ENCODE assay signal across 1 cellular context in genomic region chr2:216362730-216363129, GRCh38.
TF ChIP-seq lines count a peak whose summit lies in the region.

No MANE protein-coding gene starts in this region.

TF ChIP-seq in HepG2, 621 proteins besides CTCF, POLR2A, EP300 and RAD21:
- TF ChIP-seq TSC22D2 (CRISPR knock-in tag; IDR thresholded peaks at IDR 0.05; ENCODE audit: borderline replicate concordance) (no peak), GABPA (IDR thresholded peaks at IDR 0.05; ENCODE audit: low read depth, low read length) (no peak), GABPA (CRISPR knock-in tag; IDR thresholded peaks at IDR 0.05; ENCODE audit: low read depth) (no peak), ATF7 (IDR thresholded peaks at IDR 0.05) (0 out of 2 replicates have a peak, but pooled peaks have one; percentile 5), ATF7 (CRISPR knock-in tag; IDR thresholded peaks at IDR 0.05) (no peak)
TF ChIP-seq in HepG2: peak in this region for 1.
